ENCODE assay signal across 23 cellular contexts in genomic region chr20:50621068-50621467, GRCh38.
DNase-seq lines count a peak whose midpoint lies in the region; ATAC-seq, FAIRE-seq and TF ChIP-seq lines count a peak whose summit lies in the region.
"Had no signal": no experiment of that assay in that cellular context is flagged by ENCODE, and none has a peak within 500 bp of the region (broad histone marks: within the 10 kb centered on the region; RNA-seq: fewer than 3 reads in every experiment).

No MANE protein-coding gene starts in this region.

- CTCF ChIA-PET in HepG2 (lab: Yijun Ruan, JAX; ENCODE audit: low intra/inter-chr PET ratio, low total read pairs) = no interaction called here
- CTCF ChIA-PET in MCF 10A (lab: Yijun Ruan, JAX) = interaction anchor here (0.8 to 1.2 kb wide), 3 partner anchors 14 to 124 kb away, joined by 3 to 5 read pairs (median 4); no protein-coding TSS in a partner anchor

- in situ Hi-C loops in HepG2 (cut with HindIII; ENCODE audit: extremely low pct_ligation_motif_present, low pct_unique_long_range_greater_than_20kb) = no loop called here

- no peaks in the 10 kb centered on the region for H3K79me2 ChIP-seq in HepG2 (ENCODE audit: insufficient read depth, low read length)

- DNase-seq in HepG2 (ENCODE audit: low spot score) (no peak), right lobe of liver (no peak), HTR-8/SVneo (ENCODE audit: insufficient read length, low spot score) (no peak), Kasumi-1 (lab: John Stamatoyannopoulos, UW) (no peak), MCF 10A (ENCODE audit: unreplicated experiment) (no peak), NCI-H446 treated with DMSO at 0.1 percent for 48 hours (lab: John Stamatoyannopoulos, UW) (no peak)
- DNase-seq: AML-193; Caco-2; Calu3; CD4-positive, alpha-beta T cell; CD8-positive, alpha-beta T cell; DMS79 treated with DMSO at 0.1 percent for 48 hours; GF-D8 had no signal

- H3K4me3 ChIP-seq in HepG2 (replicated peaks in 1 of 3; ENCODE audit: insufficient read depth in 1 of 3, low read depth in 2 of 3, low read length in 3 of 3) (no peak overlapping the region), right lobe of liver (no peak overlapping the region), liver (ENCODE audit: low read depth in 1 of 3, low read length in 3 of 3) (no peak overlapping the region)
- H3K4me3 ChIP-seq: A549; BLaER1 treated with 17β-estradiol and CSF1 and Interleukin-3, amounts not matched to agents 10 nM and 100 nM had no signal

- ATAC-seq in HepG2 (no peak), right lobe of liver (no peak)
- ATAC-seq: A549; CD8-positive, alpha-beta T cell had no signal

- H3K9me3 ChIP-seq in HepG2 (ENCODE audit: low read length) (peaks cover 7% of the 10 kb centered on the region), right lobe of liver (no peaks in the 10 kb centered on the region), liver (ENCODE audit: control insufficient read depth in 4 of 4, low read length in 3 of 4) (peaks cover 0 to 5% (median 1%) of the 10 kb centered on the region in 4 donors)

- H3K36me3 ChIP-seq in HepG2 (replicated peaks in 1 of 2; ENCODE audit: control insufficient read depth in 1 of 2, insufficient read depth in 2 of 2, low read length in 2 of 2) = no peaks in the 10 kb centered on the region
- H3K36me3 ChIP-seq in right lobe of liver = no peaks in the 10 kb centered on the region
- H3K36me3 ChIP-seq in liver (ENCODE audit: control insufficient read depth in 4 of 4, insufficient read depth in 3 of 4, low read depth in 1 of 4, low read length in 3 of 4) = no peaks in the 10 kb centered on the region

- H3K4me1 Mint-ChIP-seq in MCF 10A (ENCODE audit: insufficient read depth, unreplicated experiment) = peaks cover 7% of the 10 kb centered on the region
- H3K4me1 Mint-ChIP-seq: B cell had no signal

- no peak overlapping the region for H3K27ac Mint-ChIP-seq in MCF 10A (ENCODE audit: low read depth, unreplicated experiment)
- H3K27ac Mint-ChIP-seq: B cell; CD4-positive, alpha-beta T cell; CD8-positive, alpha-beta T cell had no signal

- H3K4me3 Mint-ChIP-seq in MCF 10A (ENCODE audit: unreplicated experiment) = no peak overlapping the region
- H3K4me3 Mint-ChIP-seq: B cell; CD4-positive, alpha-beta T cell; CD8-positive, alpha-beta T cell had no signal

- peaks cover 32% of the 10 kb centered on the region for H3K4me1 ChIP-seq in HepG2 (ENCODE audit: insufficient read depth, low read length)
- H3K4me1 ChIP-seq in right lobe of liver = peaks cover 0 to 9% (median 3%) of the 10 kb centered on the region in 4 donors
- peaks cover 0 to 2% (median under 1%) of the 10 kb centered on the region in 4 donors for H3K4me1 ChIP-seq in liver (ENCODE audit: control insufficient read depth in 4 of 4, insufficient read depth in 4 of 4, low read length in 3 of 4)

- H3K9me3 Mint-ChIP-seq in MCF 10A (ENCODE audit: unreplicated experiment) = no peaks in the 10 kb centered on the region
- H3K9me3 Mint-ChIP-seq: CD4-positive, alpha-beta T cell had no signal

- H3K27me3 Mint-ChIP-seq in MCF 10A (ENCODE audit: insufficient read depth, unreplicated experiment) = no peaks in the 10 kb centered on the region
- H3K27me3 Mint-ChIP-seq: B cell; CD4-positive, alpha-beta T cell had no signal

- H3K27me3 ChIP-seq in HepG2 (ENCODE audit: control insufficient read depth in 1 of 2, insufficient read depth in 2 of 2, low read length in 2 of 2) (no peaks in the 10 kb centered on the region; a peak in 2 of 5 replicates), right lobe of liver (no peaks in the 10 kb centered on the region), liver (ENCODE audit: control insufficient read depth in 4 of 4, insufficient read depth in 4 of 4, low read length in 3 of 4) (no peaks in the 10 kb centered on the region)
- H3K27me3 ChIP-seq: BLaER1 treated with 17β-estradiol and CSF1 and Interleukin-3, amounts not matched to agents 10 nM and 100 nM had no signal

- TF ChIP-seq POLR2A in HepG2 (IDR thresholded peaks at IDR 0.05; ENCODE audit: insufficient read depth in 1 of 2, low read depth in 2 of 2, low read length in 2 of 2) (no peak), right lobe of liver (IDR thresholded peaks at IDR 0.05) (no peak)

- no peak overlapping the region for H3K27ac ChIP-seq in HepG2 (ENCODE audit: extremely low read length, insufficient read depth, low read length)
- H3K27ac ChIP-seq in right lobe of liver = no peak overlapping the region
- H3K27ac ChIP-seq in liver (ENCODE audit: low read depth in 1 of 2, low read length in 2 of 2) = no peak overlapping the region
- H3K27ac ChIP-seq: 22Rv1; A549; BLaER1 treated with 17β-estradiol and CSF1 and Interleukin-3, amounts not matched to agents 10 nM and 100 nM; C4-2B had no signal

- POLR2A ChIA-PET in HepG2 (lab: Yijun Ruan, JAX) = no interaction called here
- POLR2A ChIA-PET in MCF 10A (lab: Yijun Ruan, JAX) = interaction anchor here (0.6 kb wide), 1 partner anchor 140 kb away, joined by 3 read pairs; no protein-coding TSS in a partner anchor

- H3K36me3 Mint-ChIP-seq in MCF 10A (ENCODE audit: insufficient read depth, unreplicated experiment) = no peaks in the 10 kb centered on the region
- H3K36me3 Mint-ChIP-seq: CD8-positive, alpha-beta T cell had no signal

- no peaks in the 10 kb centered on the region for H4K20me1 ChIP-seq in HepG2 (ENCODE audit: insufficient read depth, low read length)
- H4K20me1 ChIP-seq: BLaER1 treated with 17β-estradiol and CSF1 and Interleukin-3, amounts not matched to agents 10 nM and 100 nM had no signal

- H2AFZ ChIP-seq in HepG2 (ENCODE audit: low read length) = no peak overlapping the region

- WGBS in HepG2 (ENCODE audit: low lambda C conversion rate) = 30% methylated on average over 3 of the region's 3 CpGs
- WGBS in right lobe of liver (ENCODE audit: insufficient coverage, low coverage, low lambda C conversion rate, missing lambda C conversion rate) = 89% methylated on average over 1 of the region's 3 CpGs
- WGBS in liver = 83% methylated on average over 3 of the region's 3 CpGs

- no peak overlapping the region for H3K4me2 ChIP-seq in HepG2 (ENCODE audit: low read depth, low read length)
- H3K4me2 ChIP-seq: A549; BLaER1 treated with 17β-estradiol and CSF1 and Interleukin-3, amounts not matched to agents 10 nM and 100 nM had no signal

- intact Hi-C loops in HepG2 (cut with micrococcal nuclease; ENCODE audit: unreplicated experiment) (no loop called here), right lobe of liver (cut with DNase I) (no loop called here), MCF 10A (cut with micrococcal nuclease) (no loop called here)

- FAIRE-seq in HepG2 (lab: Jason Lieb, UNC) = no peak
- peak; percentile 86 for FAIRE-seq in HTR-8/SVneo (lab: Jason Lieb, UNC)
- FAIRE-seq: A549, D721Med, G401.6, GM12891, GM19239 had no signal

- BruUV-seq in HepG2 (replicated peaks; lab: Mats Ljungman, UMichigan) = no TSS peak
- BruUV-seq in MCF 10A (replicated peaks; lab: Mats Ljungman, UMichigan) = no TSS peak

- H3K9ac ChIP-seq in HepG2 (ENCODE audit: insufficient read depth, low read depth, low read length) (no peak overlapping the region), liver (ENCODE audit: low read depth in 1 of 2, low read length in 2 of 2) (no peak overlapping the region)
- H3K9ac ChIP-seq: BLaER1 treated with 17β-estradiol and CSF1 and Interleukin-3, amounts not matched to agents 10 nM and 100 nM had no signal

- TF ChIP-seq RAD21 in HepG2 (CRISPR knock-in tag; IDR thresholded peaks at IDR 0.05) (no peak), liver (IDR thresholded peaks at IDR 0.05) (no peak)

- TF ChIP-seq EP300 in HepG2 (IDR thresholded peaks at IDR 0.05; ENCODE audit: low read depth in 2 of 2, low read length in 2 of 2) (no peak), HepG2 (CRISPR knock-in tag; IDR thresholded peaks at IDR 0.05; ENCODE audit: borderline replicate concordance) (no peak)

- TF ChIP-seq CTCF in HepG2 (CRISPR knock-in tag; IDR thresholded peaks at IDR 0.05) (no peak), right lobe of liver (IDR thresholded peaks at IDR 0.05) (no peak), liver (IDR thresholded peaks at IDR 0.05; ENCODE audit: low read depth, low read length, missing input control) (no peak), MCF 10A (IDR thresholded peaks at IDR 0.05; ENCODE audit: unreplicated experiment) (no peak)

TF ChIP-seq in HepG2, 621 proteins besides CTCF, POLR2A, EP300 and RAD21:
- TF ChIP-seq ZNF335 (CRISPR knock-in tag; IDR thresholded peaks at IDR 0.05) (no peak), ZFP90 (CRISPR knock-in tag; IDR thresholded peaks at IDR 0.05; ENCODE audit: borderline replicate concordance) (peak; percentile 100), ZMAT3 (CRISPR knock-in tag; conservative IDR thresholded peaks at IDR 0.05) (no peak), SNAPC2 (CRISPR knock-in tag; IDR thresholded peaks at IDR 0.05) (no peak), FOSL2 (CRISPR knock-in tag; IDR thresholded peaks at IDR 0.05) (no peak)

TF ChIP-seq in liver, 16 proteins besides CTCF, POLR2A, EP300 and RAD21:
- no peak for TF ChIP-seq HNF4G (IDR thresholded peaks at IDR 0.05)
- TF ChIP-seq NR2F2 (IDR thresholded peaks at IDR 0.05) = peak; percentile 28
- TF ChIP-seq GABPA (IDR thresholded peaks at IDR 0.05 in 1 of 2, conservative IDR thresholded peaks at IDR 0.05 in 1 of 2) = no peak
- no peak for TF ChIP-seq REST (IDR thresholded peaks at IDR 0.05)
